In the genomic region with DNA sequence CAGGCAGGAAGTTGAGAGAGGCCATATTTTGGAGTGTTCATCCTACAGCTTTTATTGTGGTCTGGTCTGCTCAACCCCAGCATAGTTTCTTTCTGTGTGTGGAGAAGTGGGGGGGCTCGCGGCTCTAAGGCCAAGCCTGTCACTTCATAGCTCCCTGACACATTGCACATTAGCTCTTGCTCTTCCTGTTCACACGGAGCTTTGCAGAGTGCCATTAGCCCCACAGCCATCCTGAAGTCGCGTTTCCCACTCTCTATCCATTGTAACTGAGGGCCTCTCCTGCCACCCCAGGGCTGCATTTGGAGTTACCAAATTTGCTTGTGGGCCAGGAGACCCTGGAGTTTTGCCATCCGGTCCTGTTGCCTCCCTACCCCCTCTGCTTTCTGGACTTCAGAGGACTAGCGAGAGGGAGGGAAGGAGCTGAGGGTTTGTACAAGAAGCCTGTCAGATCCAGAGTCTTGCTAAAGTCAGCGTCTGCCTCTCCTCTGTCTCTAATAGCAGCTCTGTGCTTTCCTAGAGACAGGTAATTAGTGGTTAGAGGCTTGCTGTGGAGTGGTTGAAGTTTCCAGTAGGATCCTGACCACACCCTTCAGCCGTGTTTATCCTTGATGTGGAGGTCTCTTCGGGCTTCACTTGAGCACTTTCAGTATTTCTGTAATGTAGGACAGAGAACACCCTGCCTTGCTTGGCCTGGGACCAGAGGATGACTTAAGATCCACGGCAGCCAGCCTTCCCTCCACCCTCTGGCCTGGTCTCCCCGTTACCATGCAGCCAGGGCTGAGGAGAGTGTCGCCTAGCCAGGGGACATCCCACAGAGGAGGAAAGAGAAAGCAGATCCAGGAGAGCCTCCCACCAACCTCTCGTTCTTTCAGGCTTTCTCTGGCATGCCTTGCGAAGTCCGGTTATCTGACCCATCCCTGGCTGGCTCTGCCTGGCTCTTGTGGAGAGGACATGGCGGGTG, we compare ENCODE assay signal across 8 cellular contexts. TPM values are rescaled to one million over a fixed set of nuclear protein-coding genes. Genes with fewer than 3 reads are reported as not detected.
DNase-seq lines count a peak whose midpoint lies in the region; ATAC-seq and TF ChIP-seq lines count a peak whose summit lies in the region.

No MANE protein-coding gene starts in this region.

- no peaks in the 10 kb centered on the region for H3K36me3 ChIP-seq in effector memory CD4-positive, alpha-beta T cell (ENCODE audit: control insufficient read depth, insufficient read depth, low read length)

- no peaks in the 10 kb centered on the region for H3K9me3 Mint-ChIP-seq in natural killer cell treated with Interleukin-12 subunit alpha and Interleukin-12 subunit beta and Interleukin-15 and Interleukin-18, amount 100 ng/mL, for 72 hours

- no peak for TF ChIP-seq CTCF in RWPE1 (conservative IDR thresholded peaks at IDR 0.05; ENCODE audit: low read depth)

- H3K4me3 ChIP-seq in effector memory CD4-positive, alpha-beta T cell (ENCODE audit: insufficient read depth, low read depth, low read length, poor library complexity, severe bottlenecking), result peak overlapping the region; percentile 0

- H3K4me1 Mint-ChIP-seq in natural killer cell treated with Interleukin-12 subunit alpha and Interleukin-12 subunit beta and Interleukin-15 and Interleukin-18, amount 100 ng/mL, for 72 hours (ENCODE audit: low read depth in 2 of 2), result peaks cover 64 to 69% of the 10 kb centered on the region in 2 donors

- peak overlapping the region; percentile 80 for H3K4me3 Mint-ChIP-seq in natural killer cell treated with Interleukin-12 subunit alpha and Interleukin-12 subunit beta and Interleukin-15 and Interleukin-18, amount 100 ng/mL, for 72 hours

- peaks cover 15% of the 10 kb centered on the region for H3K4me1 ChIP-seq in effector memory CD4-positive, alpha-beta T cell (ENCODE audit: control insufficient read depth, insufficient read depth, low read length, poor library complexity, severe bottlenecking)

- CTCF ChIA-PET in RWPE1 (lab: Yijun Ruan, JAX), result interaction anchor here (0.5 to 1.3 kb wide), 4 partner anchors 22 to 1816 kb away, joined by 3 to 5 read pairs (median 4); no protein-coding TSS in a partner anchor

- H3K27me3 Mint-ChIP-seq in natural killer cell treated with Interleukin-12 subunit alpha and Interleukin-12 subunit beta and Interleukin-15 and Interleukin-18, amount 100 ng/mL, for 72 hours, result no peaks in the 10 kb centered on the region

- DNase-seq in activated T-cell treated with anti-CD3 and anti-CD28 coated beads for 48 hours (ENCODE audit: low read depth), result peak; percentile 18
- no peak for DNase-seq in activated T-cell treated with anti-CD3 and anti-CD28 coated beads, Interleukin-2, amount 50 U/mL, for 1 hour
- DNase-seq in RWPE1 (ENCODE audit: low spot score), result no peak
- no peak for DNase-seq in effector memory CD4-positive, alpha-beta T cell
- peak; percentile 80 for DNase-seq in natural killer cell treated with Interleukin-12 subunit alpha and Interleukin-12 subunit beta and Interleukin-15 and Interleukin-18, amount 100 ng/mL, for 72 hours (ENCODE audit: low spot score)
- DNase-seq in NCI-H1436 treated with DMSO at 0.1 percent for 48 hours (lab: John Stamatoyannopoulos, UW), result no peak

- H3K36me3 Mint-ChIP-seq in natural killer cell treated with Interleukin-12 subunit alpha and Interleukin-12 subunit beta and Interleukin-15 and Interleukin-18, amount 100 ng/mL, for 72 hours, result peaks cover 26% of the 10 kb centered on the region

- ATAC-seq in HG02884 (IDR thresholded peaks at IDR 0.05; ENCODE audit: unreplicated experiment) (peak; percentile 35), HG03439 (IDR thresholded peaks at IDR 0.05; ENCODE audit: unreplicated experiment) (no peak)
- peak; percentile 84 to 91 for ATAC-seq in natural killer cell treated with Interleukin-12 subunit alpha and Interleukin-12 subunit beta and Interleukin-15 and Interleukin-18, amount 100 ng/mL, for 72 hours

- peak overlapping the region; percentile 91 to 94 for H3K27ac Mint-ChIP-seq in natural killer cell treated with Interleukin-12 subunit alpha and Interleukin-12 subunit beta and Interleukin-15 and Interleukin-18, amount 100 ng/mL, for 72 hours

- POLR2A ChIA-PET in RWPE1 (lab: Yijun Ruan, JAX; ENCODE audit: low non-redundant PET), result no interaction called here

- no peaks in the 10 kb centered on the region for H3K9me3 ChIP-seq in effector memory CD4-positive, alpha-beta T cell (ENCODE audit: control insufficient read depth, low read length)

- peak overlapping the region; percentile 100 for H3K27ac ChIP-seq in RWPE1
- no peak overlapping the region for H3K27ac ChIP-seq in effector memory CD4-positive, alpha-beta T cell (ENCODE audit: insufficient read depth, low read length, poor library complexity, severe bottlenecking)

- no peaks in the 10 kb centered on the region for H3K27me3 ChIP-seq in effector memory CD4-positive, alpha-beta T cell (replicated peaks; ENCODE audit: control insufficient read depth, insufficient read depth, low read length, poor library complexity, severe bottlenecking)

RNA-seq across cellular contexts. Expression of gene DCPS, which starts 14.1 kb away (rescaled TPM):
- 10 to 100 TPM; 32.8 to 46.7 TPM for total RNA-seq in natural killer cell treated with Interleukin-12 subunit alpha and Interleukin-12 subunit beta and Interleukin-15 and Interleukin-18, amount 100 ng/mL, for 72 hours

RNA-seq across cellular contexts. Expression of gene TIRAP, which starts 35.1 kb away (rescaled TPM):
- 10 to 100 TPM; 19.8 to 19.9 TPM for total RNA-seq in natural killer cell treated with Interleukin-12 subunit alpha and Interleukin-12 subunit beta and Interleukin-15 and Interleukin-18, amount 100 ng/mL, for 72 hours

RNA-seq across cellular contexts. Expression of gene ST3GAL4, which starts 37.5 kb away (rescaled TPM):
- 10 to 100 TPM; 60.4 to 60.9 TPM for total RNA-seq in natural killer cell treated with Interleukin-12 subunit alpha and Interleukin-12 subunit beta and Interleukin-15 and Interleukin-18, amount 100 ng/mL, for 72 hours

RNA-seq across cellular contexts. Expression of gene FOXRED1, which starts 49.0 kb away (rescaled TPM):
- 10 to 100 TPM; 39.7 to 79.6 TPM for total RNA-seq in natural killer cell treated with Interleukin-12 subunit alpha and Interleukin-12 subunit beta and Interleukin-15 and Interleukin-18, amount 100 ng/mL, for 72 hours

RNA-seq across cellular contexts. Expression of gene SRPRA, which starts 49.3 kb away (rescaled TPM):
- total RNA-seq in natural killer cell treated with Interleukin-12 subunit alpha and Interleukin-12 subunit beta and Interleukin-15 and Interleukin-18, amount 100 ng/mL, for 72 hours, result 100 to 1,000 TPM; 197 to 213 TPM

Comparison
In these comparisons a context has a peak if more than half of its experiments do, and no peak if none do; other contexts are left out.
1. DNase-seq: peak in activated T-cell treated with anti-CD3 and anti-CD28 coated beads for 48 hours (single experiment) and natural killer cell treated with Interleukin-12 subunit alpha and Interleukin-12 subunit beta and Interleukin-15 and Interleukin-18, amount 100 ng/mL, for 72 hours (single experiment); none in activated T-cell treated with anti-CD3 and anti-CD28 coated beads, Interleukin-2, amount 50 U/mL, for 1 hour (single experiment), RWPE1 (single experiment), effector memory CD4-positive, alpha-beta T cell (0 of 3) and NCI-H1436 treated with DMSO at 0.1 percent for 48 hours (single experiment).